8 cellular contexts compared by ENCODE assay signal in genomic region chr6:73461537-73462350, GRCh38. TPM values are rescaled to one million over a fixed set of nuclear protein-coding genes. Genes with fewer than 3 reads are reported as not detected.
DNase-seq lines count a peak whose midpoint lies in the region; ATAC-seq and TF ChIP-seq lines count a peak whose summit lies in the region.

Gene MTO1, plus strand, starts transcription at chr6:73461737. Its CDS starts 118 bp downstream, at chr6:73461855.

- H3K27me3 Mint-ChIP-seq in HFFc6 (ENCODE audit: insufficient read depth) = peaks cover 5% of the 10 kb centered on the region
- no peaks in the 10 kb centered on the region for H3K27me3 Mint-ChIP-seq in activated naive CD4-positive, alpha-beta T cell treated with anti-CD3 and anti-CD28 coated beads, Interleukin-2, amount 50 U/mL, for 24 hours

- no peak for TF ChIP-seq CTCF in HFFc6 (IDR thresholded peaks at IDR 0.05)
- no peak for TF ChIP-seq CTCF in NB4 (IDR thresholded peaks at IDR 0.05; ENCODE audit: low read depth, low read length)
- no peak for TF ChIP-seq CTCF in omental fat pad (IDR thresholded peaks at IDR 0.05)
- no peak for TF ChIP-seq CTCF in testis (IDR thresholded peaks at IDR 0.05)

- peak; percentile 77 for DNase-seq in GM04504 (ENCODE audit: low read depth)
- peak; percentile 90 for DNase-seq in HFFc6
- peak; percentile 98 for DNase-seq in NB4 (ENCODE audit: low read depth)
- peak; percentile 88 for DNase-seq in globus pallidus (ENCODE audit: low spot score)
- DNase-seq in omental fat pad (ENCODE audit: low spot score) = peak; percentile 59
- peak; percentile 96 for DNase-seq in testis

- H3K36me3 Mint-ChIP-seq in HFFc6 (ENCODE audit: low read depth) = peaks cover 13% of the 10 kb centered on the region
- H3K36me3 Mint-ChIP-seq in activated naive CD4-positive, alpha-beta T cell treated with anti-CD3 and anti-CD28 coated beads, Interleukin-2, amount 50 U/mL, for 24 hours = peaks cover 5% of the 10 kb centered on the region

- peak within 1 kb of the TSS; percentile 97 for H3K4me3 Mint-ChIP-seq in HFFc6
- peak within 1 kb of the TSS; percentile 93 for H3K4me3 Mint-ChIP-seq in activated naive CD4-positive, alpha-beta T cell treated with anti-CD3 and anti-CD28 coated beads, Interleukin-2, amount 50 U/mL, for 24 hours

- intact Hi-C loops in testis (cut with DNase I; ENCODE audit: low total_unique reads) = no loop called here

- H3K4me3 ChIP-seq in NB4 (ENCODE audit: low read depth, low read length) (peak within 1 kb of the TSS; percentile 99), testis (peak within 1 kb of the TSS; percentile 92 to 100)

- WGBS in testis, 2 donors = 0 to 1% methylated on average over 35 to 55 of the region's 55 CpGs

- no peaks in the 10 kb centered on the region for H3K27me3 ChIP-seq in testis

- peak within 1 kb of the TSS; percentile 95 for H3K27ac ChIP-seq in testis

- no peaks in the 10 kb centered on the region for H3K36me3 ChIP-seq in testis (ENCODE audit: low read depth, missing control alignments)

- TF ChIP-seq POLR2A in NB4 (IDR thresholded peaks at IDR 0.05; ENCODE audit: extremely low read depth, insufficient read length) = peak; percentile 66
- no peak for TF ChIP-seq POLR2A in testis (IDR thresholded peaks at IDR 0.05)

- peaks cover 10% of the 10 kb centered on the region for H3K4me1 ChIP-seq in testis

- H3K27ac Mint-ChIP-seq in HFFc6 = peak within 1 kb of the TSS; percentile 99
- H3K27ac Mint-ChIP-seq in activated naive CD4-positive, alpha-beta T cell treated with anti-CD3 and anti-CD28 coated beads, Interleukin-2, amount 50 U/mL, for 24 hours = peak within 1 kb of the TSS; percentile 98

- no peaks in the 10 kb centered on the region for H3K9me3 Mint-ChIP-seq in HFFc6
- no peaks in the 10 kb centered on the region for H3K9me3 Mint-ChIP-seq in activated naive CD4-positive, alpha-beta T cell treated with anti-CD3 and anti-CD28 coated beads, Interleukin-2, amount 50 U/mL, for 24 hours

- H3K4me1 Mint-ChIP-seq in HFFc6 (ENCODE audit: low read depth) = peaks cover 7% of the 10 kb centered on the region
- peaks cover 20% of the 10 kb centered on the region for H3K4me1 Mint-ChIP-seq in activated naive CD4-positive, alpha-beta T cell treated with anti-CD3 and anti-CD28 coated beads, Interleukin-2, amount 50 U/mL, for 24 hours

- ATAC-seq in SK-N-SH treated with all-trans-retinoic acid at 6 μM for 48 hours = peak; percentile 99
- ATAC-seq in omental fat pad (ENCODE audit: low FRiP score) = peak; percentile 92

- no peaks in the 10 kb centered on the region for H3K9me3 ChIP-seq in testis

TF ChIP-seq in SK-N-SH treated with all-trans-retinoic acid at 6 μM for 48 hours, 23 proteins besides CTCF, POLR2A, EP300 and RAD21:
- TF ChIP-seq POU6F1 (CRISPR knock-in tag; IDR thresholded peaks at IDR 0.05; ENCODE audit: borderline replicate concordance, low read depth) (no peak), SNAI2 (CRISPR knock-in tag; IDR thresholded peaks at IDR 0.05) (no peak), ZFP3 (CRISPR knock-in tag; IDR thresholded peaks at IDR 0.05) (no peak), ZNF565 (CRISPR knock-in tag; conservative IDR thresholded peaks at IDR 0.05; ENCODE audit: low read depth) (no peak), CSDC2 (CRISPR knock-in tag; IDR thresholded peaks at IDR 0.05) (no peak), OSR1 (CRISPR knock-in tag; IDR thresholded peaks at IDR 0.05) (no peak), ZC3H10 (CRISPR knock-in tag; IDR thresholded peaks at IDR 0.05) (no peak), RARB (CRISPR knock-in tag; IDR thresholded peaks at IDR 0.05) (no peak), CSRNP3 (CRISPR knock-in tag; IDR thresholded peaks at IDR 0.05) (no peak), PPARA (CRISPR knock-in tag; IDR thresholded peaks at IDR 0.05; ENCODE audit: borderline replicate concordance) (no peak), TCF4 (CRISPR knock-in tag; IDR thresholded peaks at IDR 0.05; ENCODE audit: borderline replicate concordance) (no peak), TSHZ2 (CRISPR knock-in tag; IDR thresholded peaks at IDR 0.05) (no peak)

RNA-seq across cellular contexts. Expression of gene MTO1, which starts in this region (rescaled TPM):
- 10 to 100 TPM; 18.5 to 28.2 (median 21.5) TPM for total RNA-seq in HFFc6 (2021; fragmentation: NEBNext Ultra II Directional; extraction: Animal tissue kit (Norgen Biotek cat#: 25700))
- total RNA-seq in omental fat pad (10 to 100 TPM; 17.7 to 24.7 (median 20.7) TPM), testis (10 to 100 TPM; 35.4 to 37.0 TPM)
- polyA plus RNA-seq in testis (ENCODE audit: insufficient read depth, low read depth, low replicate concordance) = 52.0 TPM

Comparison
In these comparisons a context has a peak if more than half of its experiments do, and no peak if none do; other contexts are left out.
1. Peak in every context shown above with its lines: DNase-seq, ATAC-seq, H3K4me3 ChIP-seq and H3K27ac ChIP-seq.